10 cellular contexts compared by ENCODE assay signal in genomic region chr3:107810195-107811071, GRCh38.
A peak's percentile ranks its signal among the peaks of the same experiment; 100 is the strongest.
DNase-seq lines count a peak whose midpoint lies in the region; ATAC-seq, FAIRE-seq and TF ChIP-seq lines count a peak whose summit lies in the region.
"Had no signal": no experiment of that assay in that cellular context is flagged by ENCODE, and none has a peak within 500 bp of the region (broad histone marks: within the 10 kb centered on the region; RNA-seq: fewer than 3 reads in every experiment).

No MANE protein-coding gene starts in this region.

- in situ Hi-C loops in GM12878 (cut with MboI) = no loop called here

- H3K79me2 ChIP-seq in GM12878 (ENCODE audit: control insufficient read depth, insufficient read depth, low read length) = no peaks in the 10 kb centered on the region

- SMC1A ChIA-PET in GM12878 (lab: Charles Lee; ENCODE audit: uncharacterized antibody, unreplicated experiment) = interaction anchor here (0.7 to 3.1 kb wide), 13 partner anchors 8 to 577 kb away, joined by 3 to 17 read pairs (median 4); no protein-coding TSS in a partner anchor

- H3K4me1 ChIP-seq in HUES48 (ENCODE audit: control insufficient read depth, insufficient read depth, low read length) = no peaks in the 10 kb centered on the region
- H3K4me1 ChIP-seq in GM12878 (ENCODE audit: control insufficient read depth, insufficient read depth, low read length) = 0 out of 2 replicates have a peak, but pooled peaks cover 4% of the 10 kb centered on the region

- CTCF ChIA-PET in GM12878 (lab: Yijun Ruan, JAX) = interaction anchor here (1.0 to 1.8 kb wide), 4 partner anchors 35 to 236 kb away, joined by 3 to 7 read pairs (median 4); no protein-coding TSS in a partner anchor

- no peaks in the 10 kb centered on the region for H3K27me3 Mint-ChIP-seq in activated T-cell treated with anti-CD3 and anti-CD28 coated beads, Interleukin-2, amount 50 U/mL, for 24 hours
- H3K27me3 Mint-ChIP-seq in stimulated activated naive CD8-positive, alpha-beta T cell treated with anti-CD3 and anti-CD28 coated beads, Interleukin-15, Interleukin-2, amounts not matched to agents 100 ng/mL and 50 ng/mL, for 24 hours = no peaks in the 10 kb centered on the region

- H3K27ac ChIP-seq in HUES48 (ENCODE audit: low read depth, low read length) = peak overlapping the region; percentile 15
- H3K27ac ChIP-seq in GM12878 (ENCODE audit: control insufficient read depth, insufficient read depth) = no peak overlapping the region

- no TSS peak for BruUV-seq in GM12878 (replicated peaks; lab: Mats Ljungman, UMichigan)

- no peak overlapping the region for H2AFZ ChIP-seq in GM12878 (ENCODE audit: control insufficient read depth, low read depth, low read length)

- H4K20me1 ChIP-seq in GM12878 (ENCODE audit: control insufficient read depth, insufficient read depth) = no peaks in the 10 kb centered on the region

- H3K9me3 ChIP-seq in HUES48 (ENCODE audit: control insufficient read depth, insufficient read depth, low read length) (no peaks in the 10 kb centered on the region), GM12878 (replicated peaks; ENCODE audit: control insufficient read depth, insufficient read depth, low read length) (no peaks in the 10 kb centered on the region)

- peaks cover 31% of the 10 kb centered on the region for H3K36me3 ChIP-seq in HUES48 (ENCODE audit: control insufficient read depth, insufficient read depth, low read length)
- peaks cover 0 to 7% of the 10 kb centered on the region in 2 experiments; a peak in 1 of 4 replicates for H3K36me3 ChIP-seq in GM12878 (ENCODE audit: control insufficient read depth in 2 of 2, insufficient read depth in 2 of 2, low read length in 1 of 2)

- no peak overlapping the region; the same call in 1 of the 2 replicates for H3K4me2 ChIP-seq in GM12878 (ENCODE audit: control insufficient read depth, insufficient read depth)

- ATAC-seq in GM12878 (peak; percentile 81), GM21526 (IDR thresholded peaks at IDR 0.05; ENCODE audit: low FRiP score, unreplicated experiment) (no peak)

- no peak for DNase-seq in activated T-cell treated with anti-CD3 and anti-CD28 coated beads, Interleukin-2, amount 50 U/mL, for 24 hours
- no peak for DNase-seq in activated T-cell treated with anti-CD3 and anti-CD28 coated beads, Interleukin-2, amount 50 U/mL, for 1 hour
- peak; percentile 8 for DNase-seq in GM12878 (ENCODE audit: low read depth, low spot score)
- no peak for DNase-seq in stimulated activated CD4-positive, alpha-beta T cell treated with anti-CD3 and anti-CD28 coated beads, Interleukin-2, amount 100 ng/mL, for 48 hours
- DNase-seq in OCI-M2 (lab: John Stamatoyannopoulos, UW; ENCODE audit: unreplicated experiment) = no peak
- DNase-seq: cerebellar nuclear complex had no signal

- H3K36me3 Mint-ChIP-seq in activated T-cell treated with anti-CD3 and anti-CD28 coated beads, Interleukin-2, amount 50 U/mL, for 24 hours (ENCODE audit: low read depth) = peaks cover 46% of the 10 kb centered on the region
- peaks cover 37% of the 10 kb centered on the region for H3K36me3 Mint-ChIP-seq in stimulated activated naive CD8-positive, alpha-beta T cell treated with anti-CD3 and anti-CD28 coated beads, Interleukin-15, Interleukin-2, amounts not matched to agents 100 ng/mL and 50 ng/mL, for 24 hours (ENCODE audit: low read depth)

- no peak for TF ChIP-seq CTCF in GM12878 (IDR thresholded peaks at IDR 0.05 in 2 of 3, conservative IDR thresholded peaks at IDR 0.05 in 1 of 3; ENCODE audit: control insufficient read depth in 2 of 3, extremely low read depth in 1 of 3, insufficient read depth in 1 of 3, low read depth in 3 of 3, low read length in 3 of 3)

- RAD21 ChIA-PET in GM12878 (lab: Charles Lee; ENCODE audit: unreplicated experiment) = interaction anchor here (0.5 to 1.5 kb wide), 3 partner anchors 15 to 593 kb away, joined by 3 to 5 read pairs (median 4); no protein-coding TSS in a partner anchor

- TF ChIP-seq POLR2A in GM12878 (IDR thresholded peaks at IDR 0.05; ENCODE audit: low read depth, low read length) = no peak

- H3K9ac ChIP-seq in HUES48 (ENCODE audit: low read depth, low read length) = no peak overlapping the region
- no peak overlapping the region for H3K9ac ChIP-seq in GM12878 (ENCODE audit: control insufficient read depth, insufficient read depth, low read length)

- POLR2A ChIA-PET in GM12878 (lab: Charles Lee) = interaction anchor here (1.2 to 1.6 kb wide), 2 partner anchors 63 to 294 kb away, joined by 3 read pairs; no protein-coding TSS in a partner anchor

- TF ChIP-seq RAD21 in GM12878 (IDR thresholded peaks at IDR 0.05; ENCODE audit: insufficient read depth, low read depth, low read length) = no peak

- H3K4me3 Mint-ChIP-seq in activated T-cell treated with anti-CD3 and anti-CD28 coated beads, Interleukin-2, amount 50 U/mL, for 24 hours = no peak overlapping the region
- H3K4me3 Mint-ChIP-seq in stimulated activated naive CD8-positive, alpha-beta T cell treated with anti-CD3 and anti-CD28 coated beads, Interleukin-15, Interleukin-2, amounts not matched to agents 100 ng/mL and 50 ng/mL, for 24 hours = no peak overlapping the region

- peak overlapping the region; percentile 60 for H3K27ac Mint-ChIP-seq in activated T-cell treated with anti-CD3 and anti-CD28 coated beads, Interleukin-2, amount 50 U/mL, for 24 hours
- H3K27ac Mint-ChIP-seq in stimulated activated naive CD8-positive, alpha-beta T cell treated with anti-CD3 and anti-CD28 coated beads, Interleukin-15, Interleukin-2, amounts not matched to agents 100 ng/mL and 50 ng/mL, for 24 hours = peak overlapping the region; percentile 49

- intact Hi-C loops in GM12878 (cut with micrococcal nuclease; ENCODE audit: unreplicated experiment) = no loop called here

- H3K27me3 ChIP-seq in HUES48 (ENCODE audit: control insufficient read depth, insufficient read depth, low read length) (no peaks in the 10 kb centered on the region), GM12878 (replicated peaks in 1 of 2; ENCODE audit: control insufficient read depth in 2 of 2, insufficient read depth in 2 of 2, low read length in 1 of 2) (no peaks in the 10 kb centered on the region)

- WGBS in GM12878 (ENCODE audit: insufficient coverage, insufficient replicate concordance, low lambda C conversion rate, missing lambda C conversion rate) = 73% methylated on average over 8 of the region's 8 CpGs

- no peak for TF ChIP-seq EP300 in GM12878 (IDR thresholded peaks at IDR 0.05; ENCODE audit: borderline replicate concordance in 1 of 2, control insufficient read depth in 1 of 2, low read depth in 2 of 2, low read length in 2 of 2)

- H3K4me1 Mint-ChIP-seq in activated T-cell treated with anti-CD3 and anti-CD28 coated beads, Interleukin-2, amount 50 U/mL, for 24 hours (ENCODE audit: low read depth) = peaks cover 9% of the 10 kb centered on the region
- peaks cover 9% of the 10 kb centered on the region for H3K4me1 Mint-ChIP-seq in stimulated activated naive CD8-positive, alpha-beta T cell treated with anti-CD3 and anti-CD28 coated beads, Interleukin-15, Interleukin-2, amounts not matched to agents 100 ng/mL and 50 ng/mL, for 24 hours (ENCODE audit: low read depth)

- H3K9me3 Mint-ChIP-seq in activated T-cell treated with anti-CD3 and anti-CD28 coated beads, Interleukin-2, amount 50 U/mL, for 24 hours = no peaks in the 10 kb centered on the region
- no peaks in the 10 kb centered on the region for H3K9me3 Mint-ChIP-seq in stimulated activated naive CD8-positive, alpha-beta T cell treated with anti-CD3 and anti-CD28 coated beads, Interleukin-15, Interleukin-2, amounts not matched to agents 100 ng/mL and 50 ng/mL, for 24 hours

- no peak for FAIRE-seq in GM12878 (lab: Jason Lieb, UNC)
- FAIRE-seq: TTC549 had no signal

- no peak overlapping the region for H3K4me3 ChIP-seq in HUES48 (ENCODE audit: low read depth, low read length)
- H3K4me3 ChIP-seq in GM12878 = no peak overlapping the region

TF ChIP-seq in GM12878, 131 proteins besides CTCF, POLR2A, EP300 and RAD21 (continues in another document):
- TF ChIP-seq POLR2AphosphoS2 (IDR thresholded peaks at IDR 0.05; ENCODE audit: low read depth, low read length) (no peak), ATF7 (IDR thresholded peaks at IDR 0.05; ENCODE audit: low read depth) (0 out of 2 replicates have a peak, but pooled peaks have one; percentile 27), NKRF (conservative IDR thresholded peaks at IDR 0.05) (no peak), GATAD2B (conservative IDR thresholded peaks at IDR 0.05; ENCODE audit: low read depth) (peak; percentile 62; the same call in 1 of the 2 replicates)
